In genomic region chr2:172462393-172463381, GRCh38 we compare ENCODE assay signal across 8 cellular contexts. TPM values are rescaled to one million over a fixed set of nuclear protein-coding genes. Genes with fewer than 3 reads are reported as not detected.
DNase-seq lines count a peak whose midpoint lies in the region; ATAC-seq, FAIRE-seq and TF ChIP-seq lines count a peak whose summit lies in the region.

No MANE protein-coding gene starts in this region.

- no peak overlapping the region for H3K4me2 ChIP-seq in hepatocyte

- H3K27me3 ChIP-seq in hepatocyte: no peaks in the 10 kb centered on the region
- H3K27me3 ChIP-seq in gastroesophageal sphincter: peaks cover 41% of the 10 kb centered on the region

- H4K20me1 ChIP-seq in hepatocyte (ENCODE audit: insufficient read depth, poor library complexity, severe bottlenecking): no peaks in the 10 kb centered on the region

- H3K9me3 ChIP-seq in hepatocyte (ENCODE audit: low read depth) (no peaks in the 10 kb centered on the region), gastroesophageal sphincter (no peaks in the 10 kb centered on the region)

- TF ChIP-seq EP300 in gastroesophageal sphincter (IDR thresholded peaks at IDR 0.05): no peak

- H3K9me2 ChIP-seq in hepatocyte (replicated peaks; ENCODE audit: insufficient read depth): no peaks in the 10 kb centered on the region

- WGBS in hepatocyte (ENCODE audit: low lambda C conversion rate, missing lambda C conversion rate): 74% methylated on average over 14 of the region's 14 CpGs
- WGBS in gastroesophageal sphincter (ENCODE audit: low coverage in 1 of 2), 2 donors: 54 to 65% methylated on average over 6 to 8 of the region's 14 CpGs

- peaks cover 40% of the 10 kb centered on the region for H3K27me3 Mint-ChIP-seq in T-helper 2 cell treated with Interferon-gamma antibody and Interleukin-4, amounts not matched to agents 5 μg/mL and 100 μg/mL, for 36 hours (ENCODE audit: low read depth)

- DNase-seq in GM18507 (ENCODE audit: extremely low spot score, insufficient read length, low read depth) (no peak), hepatocyte (ENCODE audit: low spot score) (no peak), NCI-H1417 (lab: John Stamatoyannopoulos, UW) (no peak), NCI-H2107 treated with DMSO at 0.1 percent for 48 hours (lab: John Stamatoyannopoulos, UW; ENCODE audit: unreplicated experiment) (no peak), SHP77 treated with DMSO at 0.1 percent for 48 hours (lab: John Stamatoyannopoulos, UW) (no peak)
- DNase-seq in T-helper 2 cell treated with Interferon-gamma antibody and Interleukin-4, amounts not matched to agents 5 μg/mL and 100 μg/mL, for 36 hours (ENCODE audit: low spot score): peak; percentile 27

- no peak overlapping the region for H3K4me3 ChIP-seq in hepatocyte
- no peak overlapping the region for H3K4me3 ChIP-seq in gastroesophageal sphincter

- FAIRE-seq in GM18507 (lab: Jason Lieb, UNC): peak; percentile 42

- H3K27ac Mint-ChIP-seq in T-helper 2 cell treated with Interferon-gamma antibody and Interleukin-4, amounts not matched to agents 5 μg/mL and 100 μg/mL, for 36 hours: peak overlapping the region; percentile 84

- peaks cover 9% of the 10 kb centered on the region for H3K36me3 Mint-ChIP-seq in T-helper 2 cell treated with Interferon-gamma antibody and Interleukin-4, amounts not matched to agents 5 μg/mL and 100 μg/mL, for 36 hours (ENCODE audit: low read depth)

- H2AFZ ChIP-seq in hepatocyte: no peak overlapping the region

- ATAC-seq in HG03175 (IDR thresholded peaks at IDR 0.05; ENCODE audit: unreplicated experiment) (peak; percentile 60), gastroesophageal sphincter (no peak)

- H3K27ac ChIP-seq in hepatocyte (peak overlapping the region; percentile 74), gastroesophageal sphincter (no peak overlapping the region)

- H3K4me1 Mint-ChIP-seq in T-helper 2 cell treated with Interferon-gamma antibody and Interleukin-4, amounts not matched to agents 5 μg/mL and 100 μg/mL, for 36 hours (ENCODE audit: low read depth): peaks cover 65% of the 10 kb centered on the region

- H3K9me3 Mint-ChIP-seq in T-helper 2 cell treated with Interferon-gamma antibody and Interleukin-4, amounts not matched to agents 5 μg/mL and 100 μg/mL, for 36 hours: no peaks in the 10 kb centered on the region

- H3K4me1 ChIP-seq in hepatocyte (ENCODE audit: insufficient read depth): peaks cover 10% of the 10 kb centered on the region
- H3K4me1 ChIP-seq in gastroesophageal sphincter: peaks cover 0 to 32% (median 0%) of the 10 kb centered on the region in 3 donors

- TF ChIP-seq CTCF in hepatocyte (IDR thresholded peaks at IDR 0.05; ENCODE audit: poor library complexity) (no peak), gastroesophageal sphincter (IDR thresholded peaks at IDR 0.05) (no peak)

- peaks cover 8% of the 10 kb centered on the region for H3K79me2 ChIP-seq in hepatocyte

- no peak for TF ChIP-seq POLR2A in gastroesophageal sphincter (IDR thresholded peaks at IDR 0.05)

- H3K4me3 Mint-ChIP-seq in T-helper 2 cell treated with Interferon-gamma antibody and Interleukin-4, amounts not matched to agents 5 μg/mL and 100 μg/mL, for 36 hours: peak overlapping the region; percentile 77

- H3K36me3 ChIP-seq in hepatocyte (replicated peaks; ENCODE audit: insufficient read depth, low read depth): no peaks in the 10 kb centered on the region
- H3K36me3 ChIP-seq in gastroesophageal sphincter: no peaks in the 10 kb centered on the region

RNA-seq across cellular contexts. Expression of gene ITGA6, which starts 35.3 kb away (rescaled TPM):
- total RNA-seq in hepatocyte (51.4 and 64.8 TPM in 2 replicates), gastroesophageal sphincter (10 to 100 TPM; 32.5 to 62.2 (median 48.7) TPM)
- polyA plus RNA-seq in hepatocyte: 16.7 and 19.0 TPM in 2 replicates
